Comparison of ENCODE assay signal across 21 cellular contexts in genomic region chr21:15929536-15929935, GRCh38.
DNase-seq lines count a peak whose midpoint lies in the region; ATAC-seq and TF ChIP-seq lines count a peak whose summit lies in the region.
"Had no signal": no experiment of that assay in that cellular context is flagged by ENCODE, and none has a peak within 500 bp of the region (broad histone marks: within the 10 kb centered on the region; RNA-seq: fewer than 3 reads in every experiment).

No MANE protein-coding gene starts in this region.

- no peaks in the 10 kb centered on the region for H3F3A ChIP-seq in PC-3 (ENCODE audit: low read length, unreplicated experiment)

- H3K36me3 ChIP-seq in PC-3 (ENCODE audit: low read depth, low read length) (no peaks in the 10 kb centered on the region), left lung (no peaks in the 10 kb centered on the region)
- H3K36me3 ChIP-seq: BLaER1 treated with 17β-estradiol and CSF1 and Interleukin-3, amounts not matched to agents 10 nM and 100 nM had no signal

- H3K27me3 ChIP-seq in PC-3 (ENCODE audit: low read length): no peaks in the 10 kb centered on the region
- H3K27me3 ChIP-seq in left lung: no peaks in the 10 kb centered on the region
- H3K27me3 ChIP-seq: BLaER1 treated with 17β-estradiol and CSF1 and Interleukin-3, amounts not matched to agents 10 nM and 100 nM had no signal

- ATAC-seq in PC-3: peak; percentile 88
- ATAC-seq in left lung: peak; percentile 40
- ATAC-seq in sciatic nerve: peak; percentile 53
- ATAC-seq in GM21786 (IDR thresholded peaks at IDR 0.05; ENCODE audit: unreplicated experiment): no peak
- no peak for ATAC-seq in GM19397 (IDR thresholded peaks at IDR 0.05; ENCODE audit: unreplicated experiment)
- no peak for ATAC-seq in GM21381 (IDR thresholded peaks at IDR 0.05; ENCODE audit: unreplicated experiment)
- ATAC-seq: GM12878, GM23338, HCT116 had no signal

- no peaks in the 10 kb centered on the region for H3K79me2 ChIP-seq in PC-3 (ENCODE audit: low read length)

- no peak overlapping the region for H3K9ac ChIP-seq in PC-3 (ENCODE audit: low read length)
- H3K9ac ChIP-seq: BLaER1 treated with 17β-estradiol and CSF1 and Interleukin-3, amounts not matched to agents 10 nM and 100 nM had no signal

- CTCF ChIA-PET in PC-3 (lab: Charles Lee): no interaction called here

- H4K20me1 ChIP-seq in PC-3 (ENCODE audit: low read length): no peaks in the 10 kb centered on the region
- H4K20me1 ChIP-seq: BLaER1 treated with 17β-estradiol and CSF1 and Interleukin-3, amounts not matched to agents 10 nM and 100 nM had no signal

- H3K9me2 ChIP-seq in PC-3 (replicated peaks; ENCODE audit: low read length): no peaks in the 10 kb centered on the region

- peak; percentile 23; the same call in 1 of the 2 replicates for TF ChIP-seq CTCF in LNCAP (IDR thresholded peaks at IDR 0.05)
- no peak for TF ChIP-seq CTCF in PC-3 (conservative IDR thresholded peaks at IDR 0.05; ENCODE audit: low read depth, low read length)
- no peak for TF ChIP-seq CTCF in left lung (IDR thresholded peaks at IDR 0.05)

- intact Hi-C loops in PC-3 (cut with micrococcal nuclease) (no loop called here), left lung (cut with DNase I) (no loop called here), sciatic nerve (cut with DNase I) (no loop called here)

- H3K27ac ChIP-seq in PC-3 (ENCODE audit: low read length): no peak overlapping the region
- H3K27ac ChIP-seq in left lung: no peak overlapping the region
- H3K27ac ChIP-seq: BLaER1 treated with 17β-estradiol and CSF1 and Interleukin-3, amounts not matched to agents 10 nM and 100 nM had no signal

- H2AFZ ChIP-seq in PC-3 (ENCODE audit: low read length): no peak overlapping the region
- H2AFZ ChIP-seq: GM23338 had no signal

- no peak for DNase-seq in PC-3
- no peak for DNase-seq in left lung
- DNase-seq in sciatic nerve (ENCODE audit: low spot score): no peak
- DNase-seq in activated naive CD4-positive, alpha-beta T cell treated with Interleukin-2 at 50 U/mL for 16 hours: no peak
- DNase-seq: CD4-positive, CD25-positive, alpha-beta regulatory T cell; CD8-positive, alpha-beta memory T cell; COR-L47; DMS 273 treated with DMSO at 0.1 percent for 48 hours; DMS53; DND-41; EL; HFFc6; IMR-90 had no signal

- no peak overlapping the region for H3K4me2 ChIP-seq in PC-3 (ENCODE audit: low read length)
- H3K4me2 ChIP-seq: BLaER1 treated with 17β-estradiol and CSF1 and Interleukin-3, amounts not matched to agents 10 nM and 100 nM; GM23338 had no signal

- POLR2A ChIA-PET in PC-3 (lab: Charles Lee; ENCODE audit: unreplicated experiment): no interaction called here

- H3K4me3 ChIP-seq in PC-3 (ENCODE audit: low read length): no peak overlapping the region
- H3K4me3 ChIP-seq in left lung: no peak overlapping the region
- H3K4me3 ChIP-seq: BLaER1 treated with 17β-estradiol and CSF1 and Interleukin-3, amounts not matched to agents 10 nM and 100 nM; GM12878; GM23338 had no signal

- BruUV-seq in PC-3 (replicated peaks; lab: Mats Ljungman, UMichigan): no TSS peak

- H3K4me1 ChIP-seq in PC-3 (ENCODE audit: insufficient read depth, low read length): peaks cover 4% of the 10 kb centered on the region; the same call in 1 of the 2 replicates
- H3K4me1 ChIP-seq in left lung: no peaks in the 10 kb centered on the region

- H3K9me3 ChIP-seq in PC-3 (ENCODE audit: low read length): no peaks in the 10 kb centered on the region
- H3K9me3 ChIP-seq in left lung: peaks cover 0 to 3% of the 10 kb centered on the region in 2 donors

Comparison
In these comparisons a context has a peak if more than half of its experiments do, and no peak if none do; other contexts are left out.
1. ATAC-seq: peak in PC-3 (single experiment), left lung (single experiment) and sciatic nerve (single experiment); none in GM21786 (single experiment), GM19397 (single experiment) and GM21381 (single experiment).